1 cellular context compared by ENCODE assay signal in the genomic region with DNA sequence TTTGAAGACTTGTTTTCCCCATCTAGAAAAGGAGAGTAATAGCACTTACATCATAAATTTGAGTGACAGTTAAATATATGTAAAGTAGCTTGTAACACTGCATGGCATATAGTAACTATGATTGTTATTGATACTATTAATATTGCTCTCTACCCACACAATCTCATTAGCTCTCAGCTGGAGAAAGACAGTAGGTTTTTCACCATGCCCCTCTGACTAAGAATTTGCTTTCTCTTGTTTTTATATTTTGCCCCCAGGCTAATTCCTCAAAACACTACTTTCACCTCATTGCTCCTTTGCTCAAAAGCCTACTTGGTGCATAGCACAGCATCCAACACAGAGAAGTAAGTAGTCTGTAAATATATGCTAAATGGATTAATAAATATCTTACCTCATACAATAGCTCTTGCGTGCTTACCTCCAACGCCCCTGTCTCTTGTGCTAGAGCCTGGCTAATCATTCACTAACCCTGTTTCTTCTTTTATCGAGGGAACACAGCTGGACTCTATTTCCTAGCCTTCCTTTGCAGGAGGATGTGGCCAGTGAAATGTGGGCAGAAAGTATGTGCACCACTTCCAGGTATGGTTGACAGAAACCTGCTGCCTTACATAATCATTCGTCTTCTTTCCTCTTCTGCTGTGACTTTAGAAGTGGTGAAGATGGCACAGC.
TF ChIP-seq lines count a peak whose summit lies in the region.

No MANE protein-coding gene starts in this region.

TF ChIP-seq in GM23338, 12 proteins besides CTCF, POLR2A, EP300 and RAD21 (continued from another document):
- TF ChIP-seq, protein P1, sequence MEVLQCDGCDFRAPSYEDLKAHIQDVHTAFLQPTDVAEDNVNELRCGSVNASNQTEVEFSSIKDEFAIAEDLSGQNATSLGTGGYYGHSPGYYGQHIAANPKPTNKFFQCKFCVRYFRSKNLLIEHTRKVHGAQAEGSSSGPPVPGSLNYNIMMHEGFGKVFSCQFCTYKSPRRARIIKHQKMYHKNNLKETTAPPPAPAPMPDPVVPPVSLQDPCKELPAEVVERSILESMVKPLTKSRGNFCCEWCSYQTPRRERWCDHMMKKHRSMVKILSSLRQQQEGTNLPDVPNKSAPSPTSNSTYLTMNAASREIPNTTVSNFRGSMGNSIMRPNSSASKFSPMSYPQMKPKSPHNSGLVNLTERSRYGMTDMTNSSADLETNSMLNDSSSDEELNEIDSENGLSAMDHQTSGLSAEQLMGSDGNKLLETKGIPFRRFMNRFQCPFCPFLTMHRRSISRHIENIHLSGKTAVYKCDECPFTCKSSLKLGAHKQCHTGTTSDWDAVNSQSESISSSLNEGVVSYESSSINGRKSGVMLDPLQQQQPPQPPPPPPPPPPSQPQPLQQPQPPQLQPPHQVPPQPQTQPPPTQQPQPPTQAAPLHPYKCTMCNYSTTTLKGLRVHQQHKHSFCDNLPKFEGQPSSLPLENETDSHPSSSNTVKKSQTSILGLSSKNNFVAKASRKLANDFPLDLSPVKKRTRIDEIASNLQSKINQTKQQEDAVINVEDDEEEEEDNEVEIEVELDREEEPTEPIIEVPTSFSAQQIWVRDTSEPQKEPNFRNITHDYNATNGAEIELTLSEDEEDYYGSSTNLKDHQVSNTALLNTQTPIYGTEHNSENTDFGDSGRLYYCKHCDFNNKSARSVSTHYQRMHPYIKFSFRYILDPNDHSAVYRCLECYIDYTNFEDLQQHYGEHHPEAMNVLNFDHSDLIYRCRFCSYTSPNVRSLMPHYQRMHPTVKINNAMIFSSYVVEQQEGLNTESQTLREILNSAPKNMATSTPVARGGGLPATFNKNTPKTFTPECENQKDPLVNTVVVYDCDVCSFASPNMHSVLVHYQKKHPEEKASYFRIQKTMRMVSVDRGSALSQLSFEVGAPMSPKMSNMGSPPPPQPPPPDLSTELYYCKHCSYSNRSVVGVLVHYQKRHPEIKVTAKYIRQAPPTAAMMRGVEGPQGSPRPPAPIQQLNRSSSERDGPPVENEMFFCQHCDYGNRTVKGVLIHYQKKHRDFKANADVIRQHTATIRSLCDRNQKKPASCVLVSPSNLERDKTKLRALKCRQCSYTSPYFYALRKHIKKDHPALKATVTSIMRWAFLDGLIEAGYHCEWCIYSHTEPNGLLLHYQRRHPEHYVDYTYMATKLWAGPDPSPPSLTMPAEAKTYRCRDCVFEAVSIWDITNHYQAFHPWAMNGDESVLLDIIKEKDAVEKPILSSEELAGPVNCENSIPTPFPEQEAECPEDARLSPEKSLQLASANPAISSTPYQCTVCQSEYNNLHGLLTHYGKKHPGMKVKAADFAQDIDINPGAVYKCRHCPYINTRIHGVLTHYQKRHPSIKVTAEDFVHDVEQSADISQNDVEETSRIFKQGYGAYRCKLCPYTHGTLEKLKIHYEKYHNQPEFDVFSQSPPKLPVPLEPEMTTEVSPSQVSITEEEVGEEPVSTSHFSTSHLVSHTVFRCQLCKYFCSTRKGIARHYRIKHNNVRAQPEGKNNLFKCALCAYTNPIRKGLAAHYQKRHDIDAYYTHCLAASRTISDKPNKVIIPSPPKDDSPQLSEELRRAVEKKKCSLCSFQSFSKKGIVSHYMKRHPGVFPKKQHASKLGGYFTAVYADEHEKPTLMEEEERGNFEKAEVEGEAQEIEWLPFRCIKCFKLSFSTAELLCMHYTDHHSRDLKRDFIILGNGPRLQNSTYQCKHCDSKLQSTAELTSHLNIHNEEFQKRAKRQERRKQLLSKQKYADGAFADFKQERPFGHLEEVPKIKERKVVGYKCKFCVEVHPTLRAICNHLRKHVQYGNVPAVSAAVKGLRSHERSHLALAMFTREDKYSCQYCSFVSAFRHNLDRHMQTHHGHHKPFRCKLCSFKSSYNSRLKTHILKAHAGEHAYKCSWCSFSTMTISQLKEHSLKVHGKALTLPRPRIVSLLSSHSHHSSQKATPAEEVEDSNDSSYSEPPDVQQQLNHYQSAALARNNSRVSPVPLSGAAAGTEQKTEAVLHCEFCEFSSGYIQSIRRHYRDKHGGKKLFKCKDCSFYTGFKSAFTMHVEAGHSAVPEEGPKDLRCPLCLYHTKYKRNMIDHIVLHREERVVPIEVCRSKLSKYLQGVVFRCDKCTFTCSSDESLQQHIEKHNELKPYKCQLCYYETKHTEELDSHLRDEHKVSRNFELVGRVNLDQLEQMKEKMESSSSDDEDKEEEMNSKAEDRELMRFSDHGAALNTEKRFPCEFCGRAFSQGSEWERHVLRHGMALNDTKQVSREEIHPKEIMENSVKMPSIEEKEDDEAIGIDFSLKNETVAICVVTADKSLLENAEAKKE (CRISPR knock-in tag; IDR thresholded peaks at IDR 0.05) = no peak
- TF ChIP-seq EZH2 (IDR thresholded peaks at IDR 0.05; ENCODE audit: low read depth, unreplicated experiment) = no peak
